ENCODE assay signal across 1 cellular context in the genomic region with DNA sequence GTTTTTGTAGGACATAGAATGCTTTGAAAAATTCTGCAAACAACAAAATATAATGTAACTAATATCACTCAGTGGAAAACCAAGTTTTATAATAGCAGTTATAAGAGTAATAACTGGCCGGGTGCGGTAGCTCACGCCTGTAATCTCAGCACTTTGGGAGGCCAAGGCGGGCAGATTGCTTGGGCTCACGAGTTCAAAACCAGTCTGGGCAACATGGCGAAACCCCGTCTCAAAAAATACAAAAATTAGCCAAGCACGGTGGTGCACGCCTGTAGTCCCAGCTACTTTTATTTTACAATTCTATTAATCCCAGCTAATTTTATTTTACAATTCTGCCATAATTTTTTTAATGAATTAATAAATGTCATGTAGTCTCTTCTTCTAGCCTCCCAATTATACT.
TF ChIP-seq lines count a peak whose summit lies in the region.

No MANE protein-coding gene starts in this region.

TF ChIP-seq in GM23338, 12 proteins besides CTCF, POLR2A, EP300 and RAD21 (continued from another document):
- TF ChIP-seq, protein P1, sequence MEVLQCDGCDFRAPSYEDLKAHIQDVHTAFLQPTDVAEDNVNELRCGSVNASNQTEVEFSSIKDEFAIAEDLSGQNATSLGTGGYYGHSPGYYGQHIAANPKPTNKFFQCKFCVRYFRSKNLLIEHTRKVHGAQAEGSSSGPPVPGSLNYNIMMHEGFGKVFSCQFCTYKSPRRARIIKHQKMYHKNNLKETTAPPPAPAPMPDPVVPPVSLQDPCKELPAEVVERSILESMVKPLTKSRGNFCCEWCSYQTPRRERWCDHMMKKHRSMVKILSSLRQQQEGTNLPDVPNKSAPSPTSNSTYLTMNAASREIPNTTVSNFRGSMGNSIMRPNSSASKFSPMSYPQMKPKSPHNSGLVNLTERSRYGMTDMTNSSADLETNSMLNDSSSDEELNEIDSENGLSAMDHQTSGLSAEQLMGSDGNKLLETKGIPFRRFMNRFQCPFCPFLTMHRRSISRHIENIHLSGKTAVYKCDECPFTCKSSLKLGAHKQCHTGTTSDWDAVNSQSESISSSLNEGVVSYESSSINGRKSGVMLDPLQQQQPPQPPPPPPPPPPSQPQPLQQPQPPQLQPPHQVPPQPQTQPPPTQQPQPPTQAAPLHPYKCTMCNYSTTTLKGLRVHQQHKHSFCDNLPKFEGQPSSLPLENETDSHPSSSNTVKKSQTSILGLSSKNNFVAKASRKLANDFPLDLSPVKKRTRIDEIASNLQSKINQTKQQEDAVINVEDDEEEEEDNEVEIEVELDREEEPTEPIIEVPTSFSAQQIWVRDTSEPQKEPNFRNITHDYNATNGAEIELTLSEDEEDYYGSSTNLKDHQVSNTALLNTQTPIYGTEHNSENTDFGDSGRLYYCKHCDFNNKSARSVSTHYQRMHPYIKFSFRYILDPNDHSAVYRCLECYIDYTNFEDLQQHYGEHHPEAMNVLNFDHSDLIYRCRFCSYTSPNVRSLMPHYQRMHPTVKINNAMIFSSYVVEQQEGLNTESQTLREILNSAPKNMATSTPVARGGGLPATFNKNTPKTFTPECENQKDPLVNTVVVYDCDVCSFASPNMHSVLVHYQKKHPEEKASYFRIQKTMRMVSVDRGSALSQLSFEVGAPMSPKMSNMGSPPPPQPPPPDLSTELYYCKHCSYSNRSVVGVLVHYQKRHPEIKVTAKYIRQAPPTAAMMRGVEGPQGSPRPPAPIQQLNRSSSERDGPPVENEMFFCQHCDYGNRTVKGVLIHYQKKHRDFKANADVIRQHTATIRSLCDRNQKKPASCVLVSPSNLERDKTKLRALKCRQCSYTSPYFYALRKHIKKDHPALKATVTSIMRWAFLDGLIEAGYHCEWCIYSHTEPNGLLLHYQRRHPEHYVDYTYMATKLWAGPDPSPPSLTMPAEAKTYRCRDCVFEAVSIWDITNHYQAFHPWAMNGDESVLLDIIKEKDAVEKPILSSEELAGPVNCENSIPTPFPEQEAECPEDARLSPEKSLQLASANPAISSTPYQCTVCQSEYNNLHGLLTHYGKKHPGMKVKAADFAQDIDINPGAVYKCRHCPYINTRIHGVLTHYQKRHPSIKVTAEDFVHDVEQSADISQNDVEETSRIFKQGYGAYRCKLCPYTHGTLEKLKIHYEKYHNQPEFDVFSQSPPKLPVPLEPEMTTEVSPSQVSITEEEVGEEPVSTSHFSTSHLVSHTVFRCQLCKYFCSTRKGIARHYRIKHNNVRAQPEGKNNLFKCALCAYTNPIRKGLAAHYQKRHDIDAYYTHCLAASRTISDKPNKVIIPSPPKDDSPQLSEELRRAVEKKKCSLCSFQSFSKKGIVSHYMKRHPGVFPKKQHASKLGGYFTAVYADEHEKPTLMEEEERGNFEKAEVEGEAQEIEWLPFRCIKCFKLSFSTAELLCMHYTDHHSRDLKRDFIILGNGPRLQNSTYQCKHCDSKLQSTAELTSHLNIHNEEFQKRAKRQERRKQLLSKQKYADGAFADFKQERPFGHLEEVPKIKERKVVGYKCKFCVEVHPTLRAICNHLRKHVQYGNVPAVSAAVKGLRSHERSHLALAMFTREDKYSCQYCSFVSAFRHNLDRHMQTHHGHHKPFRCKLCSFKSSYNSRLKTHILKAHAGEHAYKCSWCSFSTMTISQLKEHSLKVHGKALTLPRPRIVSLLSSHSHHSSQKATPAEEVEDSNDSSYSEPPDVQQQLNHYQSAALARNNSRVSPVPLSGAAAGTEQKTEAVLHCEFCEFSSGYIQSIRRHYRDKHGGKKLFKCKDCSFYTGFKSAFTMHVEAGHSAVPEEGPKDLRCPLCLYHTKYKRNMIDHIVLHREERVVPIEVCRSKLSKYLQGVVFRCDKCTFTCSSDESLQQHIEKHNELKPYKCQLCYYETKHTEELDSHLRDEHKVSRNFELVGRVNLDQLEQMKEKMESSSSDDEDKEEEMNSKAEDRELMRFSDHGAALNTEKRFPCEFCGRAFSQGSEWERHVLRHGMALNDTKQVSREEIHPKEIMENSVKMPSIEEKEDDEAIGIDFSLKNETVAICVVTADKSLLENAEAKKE (CRISPR knock-in tag; IDR thresholded peaks at IDR 0.05) = no peak
- no peak for TF ChIP-seq JUNB (IDR thresholded peaks at IDR 0.05; ENCODE audit: unreplicated experiment)
- no peak for TF ChIP-seq NANOG (IDR thresholded peaks at IDR 0.05; ENCODE audit: borderline replicate concordance)
- TF ChIP-seq, protein P2, sequence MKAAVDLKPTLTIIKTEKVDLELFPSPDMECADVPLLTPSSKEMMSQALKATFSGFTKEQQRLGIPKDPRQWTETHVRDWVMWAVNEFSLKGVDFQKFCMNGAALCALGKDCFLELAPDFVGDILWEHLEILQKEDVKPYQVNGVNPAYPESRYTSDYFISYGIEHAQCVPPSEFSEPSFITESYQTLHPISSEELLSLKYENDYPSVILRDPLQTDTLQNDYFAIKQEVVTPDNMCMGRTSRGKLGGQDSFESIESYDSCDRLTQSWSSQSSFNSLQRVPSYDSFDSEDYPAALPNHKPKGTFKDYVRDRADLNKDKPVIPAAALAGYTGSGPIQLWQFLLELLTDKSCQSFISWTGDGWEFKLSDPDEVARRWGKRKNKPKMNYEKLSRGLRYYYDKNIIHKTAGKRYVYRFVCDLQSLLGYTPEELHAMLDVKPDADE (IDR thresholded peaks at IDR 0.05) = no peak
- TF ChIP-seq POLR2AphosphoS5 (IDR thresholded peaks at IDR 0.05; ENCODE audit: low read depth) = no peak
- TF ChIP-seq STAT1 (IDR thresholded peaks at IDR 0.05; ENCODE audit: unreplicated experiment) = no peak
- no peak for TF ChIP-seq EZH2phosphoT487 (IDR thresholded peaks at IDR 0.05; ENCODE audit: unreplicated experiment)
- TF ChIP-seq, protein P3, sequence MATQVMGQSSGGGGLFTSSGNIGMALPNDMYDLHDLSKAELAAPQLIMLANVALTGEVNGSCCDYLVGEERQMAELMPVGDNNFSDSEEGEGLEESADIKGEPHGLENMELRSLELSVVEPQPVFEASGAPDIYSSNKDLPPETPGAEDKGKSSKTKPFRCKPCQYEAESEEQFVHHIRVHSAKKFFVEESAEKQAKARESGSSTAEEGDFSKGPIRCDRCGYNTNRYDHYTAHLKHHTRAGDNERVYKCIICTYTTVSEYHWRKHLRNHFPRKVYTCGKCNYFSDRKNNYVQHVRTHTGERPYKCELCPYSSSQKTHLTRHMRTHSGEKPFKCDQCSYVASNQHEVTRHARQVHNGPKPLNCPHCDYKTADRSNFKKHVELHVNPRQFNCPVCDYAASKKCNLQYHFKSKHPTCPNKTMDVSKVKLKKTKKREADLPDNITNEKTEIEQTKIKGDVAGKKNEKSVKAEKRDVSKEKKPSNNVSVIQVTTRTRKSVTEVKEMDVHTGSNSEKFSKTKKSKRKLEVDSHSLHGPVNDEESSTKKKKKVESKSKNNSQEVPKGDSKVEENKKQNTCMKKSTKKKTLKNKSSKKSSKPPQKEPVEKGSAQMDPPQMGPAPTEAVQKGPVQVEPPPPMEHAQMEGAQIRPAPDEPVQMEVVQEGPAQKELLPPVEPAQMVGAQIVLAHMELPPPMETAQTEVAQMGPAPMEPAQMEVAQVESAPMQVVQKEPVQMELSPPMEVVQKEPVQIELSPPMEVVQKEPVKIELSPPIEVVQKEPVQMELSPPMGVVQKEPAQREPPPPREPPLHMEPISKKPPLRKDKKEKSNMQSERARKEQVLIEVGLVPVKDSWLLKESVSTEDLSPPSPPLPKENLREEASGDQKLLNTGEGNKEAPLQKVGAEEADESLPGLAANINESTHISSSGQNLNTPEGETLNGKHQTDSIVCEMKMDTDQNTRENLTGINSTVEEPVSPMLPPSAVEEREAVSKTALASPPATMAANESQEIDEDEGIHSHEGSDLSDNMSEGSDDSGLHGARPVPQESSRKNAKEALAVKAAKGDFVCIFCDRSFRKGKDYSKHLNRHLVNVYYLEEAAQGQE (IDR thresholded peaks at IDR 0.05; ENCODE audit: unreplicated experiment) = no peak
